In genomic region chr10:75209325-75210192, GRCh38 we compare ENCODE assay signal across 8 cellular contexts. TPM values are rescaled to one million over a fixed set of nuclear protein-coding genes. Genes with fewer than 3 reads are reported as not detected.
DNase-seq lines count a peak whose midpoint lies in the region; ATAC-seq and TF ChIP-seq lines count a peak whose summit lies in the region.

No MANE protein-coding gene starts in this region.

- no peak for TF ChIP-seq POLR2A in stomach (IDR thresholded peaks at IDR 0.05)

- TF ChIP-seq EP300 in stomach (IDR thresholded peaks at IDR 0.05): no peak

- H3K4me1 ChIP-seq in BE2C: no peaks in the 10 kb centered on the region
- peaks cover 26% of the 10 kb centered on the region for H3K4me1 ChIP-seq in OCI-LY1 (ENCODE audit: insufficient read depth, low read length, severe bottlenecking)
- peaks cover 24 to 56% (median 34%) of the 10 kb centered on the region in 4 donors for H3K4me1 ChIP-seq in stomach

- H3K4me3 ChIP-seq in BE2C (ENCODE audit: low read depth, low read length) (peak overlapping the region; percentile 88), OCI-LY1 (ENCODE audit: low read depth, low read length, poor library complexity, severe bottlenecking) (peak overlapping the region; percentile 96), stomach (peak overlapping the region; percentile 69 to 97 (median 88))

- H3K9me3 ChIP-seq in BE2C (no peaks in the 10 kb centered on the region), OCI-LY1 (ENCODE audit: low read length) (no peaks in the 10 kb centered on the region), stomach (no peaks in the 10 kb centered on the region)

- 33 to 59% (median 35%) methylated on average over 17 to 30 of the region's 30 CpGs for WGBS in stomach, 5 donors

- H3K79me2 ChIP-seq in OCI-LY1 (ENCODE audit: insufficient read depth, low read length): peaks cover 29% of the 10 kb centered on the region

- intact Hi-C loops in stomach (cut with DNase I; ENCODE audit: low total_unique reads): no loop called here

- H3K4me1 Mint-ChIP-seq in nephron: peaks cover 41% of the 10 kb centered on the region

- H4K20me1 ChIP-seq in OCI-LY1 (ENCODE audit: insufficient read depth, low read length): no peaks in the 10 kb centered on the region

- H3K9me3 Mint-ChIP-seq in nephron: no peaks in the 10 kb centered on the region

- H3K27me3 Mint-ChIP-seq in nephron (ENCODE audit: low read depth): no peaks in the 10 kb centered on the region

- H3K36me3 ChIP-seq in BE2C (peaks cover 39% of the 10 kb centered on the region), OCI-LY1 (ENCODE audit: insufficient read depth, low read length) (peaks cover 26% of the 10 kb centered on the region), stomach (peaks cover 18 to 28% (median 22%) of the 10 kb centered on the region in 4 donors)

- TF ChIP-seq CTCF in BE2C (IDR thresholded peaks at IDR 0.05; ENCODE audit: low read depth, low read length) (no peak), OCI-LY1 (IDR thresholded peaks at IDR 0.05; ENCODE audit: low read length) (no peak), nephron (IDR thresholded peaks at IDR 0.05; ENCODE audit: unreplicated experiment in 3 of 3) (no peak), stomach (IDR thresholded peaks at IDR 0.05) (no peak)

- H3K4me3 Mint-ChIP-seq in nephron: peak overlapping the region; percentile 97 to 99 (median 99)

- H3K9ac ChIP-seq in OCI-LY1 (ENCODE audit: low read length): peak overlapping the region; percentile 96

- peaks cover 27% of the 10 kb centered on the region for H3K36me3 Mint-ChIP-seq in nephron (ENCODE audit: low read depth)

- no peaks in the 10 kb centered on the region for H3K9me2 ChIP-seq in OCI-LY1 (ENCODE audit: low read depth, low read length)

- no peaks in the 10 kb centered on the region for H3F3A ChIP-seq in OCI-LY1 (ENCODE audit: insufficient read depth, low read length)

- H3K27ac Mint-ChIP-seq in nephron: peak overlapping the region; percentile 99

- H3K27me3 ChIP-seq in BE2C: no peaks in the 10 kb centered on the region
- no peaks in the 10 kb centered on the region for H3K27me3 ChIP-seq in OCI-LY1 (ENCODE audit: insufficient read depth, low read length)
- no peaks in the 10 kb centered on the region for H3K27me3 ChIP-seq in stomach

- DNase-seq in BE2C: peak; percentile 59
- peak; percentile 65 for DNase-seq in activated T-helper 1 cell treated with Interleukin-2 at 50 U/mL for 16 hours (ENCODE audit: low read depth)
- peak; percentile 83 for DNase-seq in fibroblast of peridontal ligament (ENCODE audit: extremely low read depth)
- DNase-seq in stomach: peak; percentile 79

- no peak overlapping the region for H2AFZ ChIP-seq in OCI-LY1 (ENCODE audit: low read length)

- H3K27ac ChIP-seq in OCI-LY1 (ENCODE audit: low read depth, low read length, poor library complexity, severe bottlenecking) (peak overlapping the region; percentile 80), stomach (peak overlapping the region; percentile 86 to 99 (median 99))

- H3K4me2 ChIP-seq in OCI-LY1 (ENCODE audit: low read length): peak overlapping the region; percentile 84

- ATAC-seq in GM19023 (IDR thresholded peaks at IDR 0.05; ENCODE audit: unreplicated experiment) (peak; percentile 67), HG03159 (IDR thresholded peaks at IDR 0.05; ENCODE audit: unreplicated experiment) (peak; percentile 47)

RNA-seq across cellular contexts. Expression of gene VDAC2, which starts 1.0 kb away (rescaled TPM):
- polyA plus RNA-seq in BE2C (2012; ENCODE audit: insufficient read depth, insufficient read length, low read depth): 327 TPM
- 100 to 1,000 TPM in 3 of 5 donors, 10 to 100 TPM in 2; 44.3 to 149 (median 128) TPM for total RNA-seq in stomach
- polyA plus RNA-seq in stomach: 100 to 1,000 TPM; 140 to 202 (median 168) TPM

RNA-seq across cellular contexts. Expression of gene COMTD1, which starts 26.2 kb away (rescaled TPM):
- 14.0 TPM for polyA plus RNA-seq in BE2C (2012; ENCODE audit: insufficient read depth, insufficient read length, low read depth)
- total RNA-seq in stomach: 100 to 1,000 TPM in 2 of 5 donors, 10 to 100 TPM in 3; 15.4 to 446 (median 71.4) TPM
- polyA plus RNA-seq in stomach: 100 to 1,000 TPM; 119 to 173 (median 137) TPM

Comparison
In these comparisons a context has a peak if more than half of its experiments do, and no peak if none do; other contexts are left out.
1. Peak in every context shown above with its lines: DNase-seq, ATAC-seq, H3K4me3 ChIP-seq and H3K27ac ChIP-seq.